ENCODE assay signal across 8 cellular contexts in the genomic region with DNA sequence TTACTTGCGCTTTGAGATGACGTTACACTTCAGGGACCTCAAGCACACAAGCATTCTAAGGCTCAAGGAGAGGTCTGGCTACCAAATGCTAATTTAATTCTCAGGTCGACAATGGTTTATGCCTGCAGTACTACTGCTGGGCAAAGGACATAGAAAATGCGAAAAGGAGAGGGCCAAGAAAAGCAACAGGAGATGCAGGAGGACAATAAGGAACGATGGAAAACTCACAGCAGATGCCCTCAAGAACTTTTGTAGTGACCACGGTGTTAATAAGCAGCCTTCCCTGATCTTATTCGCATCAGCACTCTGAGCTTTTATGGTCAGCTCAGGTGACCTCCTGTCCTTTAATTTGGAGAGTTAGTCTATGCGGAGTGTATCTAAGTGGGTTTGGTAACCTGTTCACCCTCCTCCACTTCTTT.
DNase-seq lines count a peak whose midpoint lies in the region; ATAC-seq lines count a peak whose summit lies in the region.

No MANE protein-coding gene starts in this region.

- DNase-seq in activated T-cell treated with anti-CD3 and anti-CD28 coated beads, Interleukin-2, amount 50 U/mL, for 4 hours, result no peak
- DNase-seq in activated T-cell treated with anti-CD3 and anti-CD28 coated beads, Interleukin-2, amount 50 U/mL, for 48 hours, result no peak
- DNase-seq in activated T-helper 2 cell treated with anti-CD3 and anti-CD28 coated beads, Interferon-gamma antibody, Interleukin-2, Interleukin-4, amounts not matched to agents 10 μg/mL and 5 μg/mL and 100 μg/mL, durations not matched to agents 14 hours and 24 hours and 36 hours (ENCODE audit: low spot score), result no peak
- no peak for DNase-seq in stimulated activated naive CD8-positive, alpha-beta T cell treated with anti-CD3 and anti-CD28 coated beads, Interleukin-15, amount 100 ng/mL, for 72 hours
- no peak for DNase-seq in NCI-H2227 (lab: John Stamatoyannopoulos, UW; ENCODE audit: unreplicated experiment)
- no peak for DNase-seq in HPDE6-E6E7 (ENCODE audit: extremely low spot score)

- H3K9me3 ChIP-seq in iPS-15b (ENCODE audit: control insufficient read depth, insufficient read depth, low read length), result no peaks in the 10 kb centered on the region

- peak in 1 of 2 donors; percentile 39 for ATAC-seq in activated T-cell treated with anti-CD3 and anti-CD28 coated beads, Interleukin-2, amount 50 U/mL, for 4 hours
- ATAC-seq in HG03103 (IDR thresholded peaks at IDR 0.05; ENCODE audit: low read depth, unreplicated experiment), result peak; percentile 37
- peak; percentile 75 for ATAC-seq in stimulated activated naive CD8-positive, alpha-beta T cell treated with anti-CD3 and anti-CD28 coated beads, Interleukin-15, amount 100 ng/mL, for 72 hours

- no peaks in the 10 kb centered on the region for H3K4me1 ChIP-seq in iPS-15b (ENCODE audit: control insufficient read depth, insufficient read depth, low read length)

- no peaks in the 10 kb centered on the region for H3K27me3 ChIP-seq in iPS-15b (ENCODE audit: control insufficient read depth, insufficient read depth, low read length)

- intact Hi-C loops in activated T-helper 2 cell treated with anti-CD3 and anti-CD28 coated beads, Interferon-gamma antibody, Interleukin-2, Interleukin-4, amounts not matched to agents 10 μg/mL and 5 μg/mL and 100 μg/mL, durations not matched to agents 14 hours and 24 hours and 36 hours (cut with micrococcal nuclease), result loop anchor here (1.0 to 2.0 kb wide), 3 partner anchors 150 to 734 kb away; partner anchors contain the start of genes DOCK4, IFRD1, TMEM168 and ZNF277

- peak overlapping the region; percentile 90 for H3K4me3 Mint-ChIP-seq in activated T-cell treated with anti-CD3 and anti-CD28 coated beads, Interleukin-2, amount 50 U/mL, for 4 hours
- peak overlapping the region; percentile 91 for H3K4me3 Mint-ChIP-seq in activated T-helper 2 cell treated with anti-CD3 and anti-CD28 coated beads, Interferon-gamma antibody, Interleukin-2, Interleukin-4, amounts not matched to agents 10 μg/mL and 5 μg/mL and 100 μg/mL, durations not matched to agents 14 hours and 24 hours and 36 hours (ENCODE audit: low read depth)
- peak overlapping the region; percentile 92 to 93 for H3K4me3 Mint-ChIP-seq in stimulated activated naive CD8-positive, alpha-beta T cell treated with anti-CD3 and anti-CD28 coated beads, Interleukin-15, amount 100 ng/mL, for 72 hours

- no peaks in the 10 kb centered on the region for H3K9me3 Mint-ChIP-seq in activated T-cell treated with anti-CD3 and anti-CD28 coated beads, Interleukin-2, amount 50 U/mL, for 4 hours
- no peaks in the 10 kb centered on the region for H3K9me3 Mint-ChIP-seq in activated T-helper 2 cell treated with anti-CD3 and anti-CD28 coated beads, Interferon-gamma antibody, Interleukin-2, Interleukin-4, amounts not matched to agents 10 μg/mL and 5 μg/mL and 100 μg/mL, durations not matched to agents 14 hours and 24 hours and 36 hours
- H3K9me3 Mint-ChIP-seq in stimulated activated naive CD8-positive, alpha-beta T cell treated with anti-CD3 and anti-CD28 coated beads, Interleukin-15, amount 100 ng/mL, for 72 hours, result no peaks in the 10 kb centered on the region

- H3K27ac Mint-ChIP-seq in activated T-helper 2 cell treated with anti-CD3 and anti-CD28 coated beads, Interferon-gamma antibody, Interleukin-2, Interleukin-4, amounts not matched to agents 10 μg/mL and 5 μg/mL and 100 μg/mL, durations not matched to agents 14 hours and 24 hours and 36 hours, result peak overlapping the region; percentile 94
- peak overlapping the region; percentile 96 to 99 for H3K27ac Mint-ChIP-seq in stimulated activated naive CD8-positive, alpha-beta T cell treated with anti-CD3 and anti-CD28 coated beads, Interleukin-15, amount 100 ng/mL, for 72 hours

- peaks cover 7% of the 10 kb centered on the region for H3K27me3 Mint-ChIP-seq in activated T-cell treated with anti-CD3 and anti-CD28 coated beads, Interleukin-2, amount 50 U/mL, for 4 hours (ENCODE audit: low read depth)
- H3K27me3 Mint-ChIP-seq in activated T-helper 2 cell treated with anti-CD3 and anti-CD28 coated beads, Interferon-gamma antibody, Interleukin-2, Interleukin-4, amounts not matched to agents 10 μg/mL and 5 μg/mL and 100 μg/mL, durations not matched to agents 14 hours and 24 hours and 36 hours (ENCODE audit: low read depth), result peaks cover 7% of the 10 kb centered on the region
- no peaks in the 10 kb centered on the region for H3K27me3 Mint-ChIP-seq in stimulated activated naive CD8-positive, alpha-beta T cell treated with anti-CD3 and anti-CD28 coated beads, Interleukin-15, amount 100 ng/mL, for 72 hours

- peaks cover 33% of the 10 kb centered on the region for H3K4me1 Mint-ChIP-seq in activated T-cell treated with anti-CD3 and anti-CD28 coated beads, Interleukin-2, amount 50 U/mL, for 4 hours (ENCODE audit: low read depth)
- H3K4me1 Mint-ChIP-seq in activated T-helper 2 cell treated with anti-CD3 and anti-CD28 coated beads, Interferon-gamma antibody, Interleukin-2, Interleukin-4, amounts not matched to agents 10 μg/mL and 5 μg/mL and 100 μg/mL, durations not matched to agents 14 hours and 24 hours and 36 hours (ENCODE audit: low read depth), result peaks cover 26% of the 10 kb centered on the region
- H3K4me1 Mint-ChIP-seq in stimulated activated naive CD8-positive, alpha-beta T cell treated with anti-CD3 and anti-CD28 coated beads, Interleukin-15, amount 100 ng/mL, for 72 hours, result peaks cover 32% of the 10 kb centered on the region

- peak overlapping the region; percentile 28 for H3K9ac ChIP-seq in iPS-15b (ENCODE audit: low read depth, low read length)

- no peaks in the 10 kb centered on the region for H3K36me3 ChIP-seq in iPS-15b (ENCODE audit: control insufficient read depth, insufficient read depth, low read length)

- no peaks in the 10 kb centered on the region for H3K36me3 Mint-ChIP-seq in activated T-cell treated with anti-CD3 and anti-CD28 coated beads, Interleukin-2, amount 50 U/mL, for 4 hours (ENCODE audit: insufficient read depth)
- H3K36me3 Mint-ChIP-seq in activated T-helper 2 cell treated with anti-CD3 and anti-CD28 coated beads, Interferon-gamma antibody, Interleukin-2, Interleukin-4, amounts not matched to agents 10 μg/mL and 5 μg/mL and 100 μg/mL, durations not matched to agents 14 hours and 24 hours and 36 hours (ENCODE audit: low read depth), result peaks cover 2% of the 10 kb centered on the region

- peak overlapping the region; percentile 62 for H3K4me3 ChIP-seq in iPS-15b (ENCODE audit: low read depth, low read length)
